In genomic region chr22:17562906-17563870, GRCh38 we compare ENCODE assay signal across 1 cellular context.
A peak's percentile ranks its signal among the peaks of the same experiment; 100 is the strongest.
TF ChIP-seq lines count a peak whose summit lies in the region.

TSS of gene SLC25A18 (plus strand) at chr22:17563498. CDS start at chr22:17579945, 16,447 bp downstream.

TF ChIP-seq in HepG2, 621 proteins besides CTCF, POLR2A, EP300 and RAD21 (continued from another document and continues in another):
- TF ChIP-seq EZH2 (conservative IDR thresholded peaks at IDR 0.05; ENCODE audit: low read depth, low read length) (no peak), TIGD3 (CRISPR knock-in tag; IDR thresholded peaks at IDR 0.05; ENCODE audit: borderline replicate concordance) (no peak), SIX1 (CRISPR knock-in tag; IDR thresholded peaks at IDR 0.05; ENCODE audit: borderline replicate concordance) (no peak), STAT5B (CRISPR knock-in tag; IDR thresholded peaks at IDR 0.05) (no peak), RXRA (CRISPR knock-in tag; IDR thresholded peaks at IDR 0.05) (peak; percentile 71; the same call in 1 of the 2 replicates), CREM (IDR thresholded peaks at IDR 0.05) (peak; percentile 41; the same call in 1 of the 2 replicates), CREM (CRISPR knock-in tag; IDR thresholded peaks at IDR 0.05) (no peak), HMG20A (CRISPR knock-in tag; IDR thresholded peaks at IDR 0.05; ENCODE audit: borderline replicate concordance) (peak; percentile 23; the same call in 1 of the 2 replicates), ELF3 (CRISPR knock-in tag; IDR thresholded peaks at IDR 0.05) (0 out of 2 replicates have a peak, but pooled peaks have one; percentile 25), MYPOP (CRISPR knock-in tag; IDR thresholded peaks at IDR 0.05) (no peak), ZFYVE20 (CRISPR knock-in tag; IDR thresholded peaks at IDR 0.05; ENCODE audit: borderline replicate concordance, low read depth) (no peak), SIN3B (IDR thresholded peaks at IDR 0.05; ENCODE audit: low read length) (no peak), ZNF709 (CRISPR knock-in tag; IDR thresholded peaks at IDR 0.05) (no peak), THAP11 (CRISPR knock-in tag; IDR thresholded peaks at IDR 0.05) (0 out of 2 replicates have a peak, but pooled peaks have one; percentile 18), CHD2 (IDR thresholded peaks at IDR 0.05; ENCODE audit: low read depth, low read length) (no peak), ZNF576 (CRISPR knock-in tag; IDR thresholded peaks at IDR 0.05) (no peak), ZBTB49 (CRISPR knock-in tag; IDR thresholded peaks at IDR 0.05; ENCODE audit: borderline replicate concordance) (no peak), TFE3 (CRISPR knock-in tag; IDR thresholded peaks at IDR 0.05) (peak; percentile 98), YEATS2 (CRISPR knock-in tag; IDR thresholded peaks at IDR 0.05; ENCODE audit: borderline replicate concordance) (peak; percentile 38; the same call in 1 of the 2 replicates), YEATS4 (CRISPR knock-in tag; IDR thresholded peaks at IDR 0.05; ENCODE audit: borderline replicate concordance) (no peak), ZNF367 (CRISPR knock-in tag; IDR thresholded peaks at IDR 0.05; ENCODE audit: borderline replicate concordance) (no peak), ZSCAN9 (CRISPR knock-in tag; IDR thresholded peaks at IDR 0.05; ENCODE audit: borderline replicate concordance) (0 out of 2 replicates have a peak, but pooled peaks have one; percentile 32), ZNF687 (CRISPR knock-in tag; IDR thresholded peaks at IDR 0.05) (peak; percentile 43), GLI4 (CRISPR knock-in tag; IDR thresholded peaks at IDR 0.05; ENCODE audit: borderline replicate concordance) (no peak), NFKBIZ (CRISPR knock-in tag; IDR thresholded peaks at IDR 0.05) (no peak), SP1 (IDR thresholded peaks at IDR 0.05) (no peak), SP1 (CRISPR knock-in tag; IDR thresholded peaks at IDR 0.05) (no peak), GATAD2A (CRISPR knock-in tag; IDR thresholded peaks at IDR 0.05) (peak; percentile 45; the same call in 1 of the 2 replicates), TEAD3 (CRISPR knock-in tag; optimal IDR thresholded peaks at IDR 0.05; ENCODE audit: borderline replicate concordance) (peak; percentile 58), NFE2 (CRISPR knock-in tag; IDR thresholded peaks at IDR 0.05) (no peak), ZNF225 (CRISPR knock-in tag; IDR thresholded peaks at IDR 0.05) (no peak), SALL1 (CRISPR knock-in tag; IDR thresholded peaks at IDR 0.05) (peak; percentile 28; the same call in 1 of the 2 replicates), MAFG (CRISPR knock-in tag; IDR thresholded peaks at IDR 0.05) (no peak), ZBTB26 (CRISPR knock-in tag; IDR thresholded peaks at IDR 0.05; ENCODE audit: borderline replicate concordance) (0 out of 2 replicates have a peak, but pooled peaks have one; percentile 15), TRAFD1 (CRISPR knock-in tag; IDR thresholded peaks at IDR 0.05; ENCODE audit: borderline replicate concordance) (no peak), TBL1XR1 (IDR thresholded peaks at IDR 0.05; ENCODE audit: borderline replicate concordance, low read length, partially characterized antibody) (peak; percentile 41), MBNL3 (CRISPR knock-in tag; conservative IDR thresholded peaks at IDR 0.05) (no peak), ZNF691 (CRISPR knock-in tag; IDR thresholded peaks at IDR 0.05; ENCODE audit: borderline replicate concordance, low read depth) (no peak), SOX13 (IDR thresholded peaks at IDR 0.05) (no peak), SOX13 (CRISPR knock-in tag; conservative IDR thresholded peaks at IDR 0.05 in 1 of 2, IDR thresholded peaks at IDR 0.05 in 1 of 2) (peak in 1 of 2 experiments; percentile 31; a peak in 1 of 4 replicates), SNAPC4 (CRISPR knock-in tag; IDR thresholded peaks at IDR 0.05) (no peak), ZNF792 (CRISPR knock-in tag; IDR thresholded peaks at IDR 0.05) (peak; percentile 58; the same call in 1 of the 2 replicates)
